In genomic region chr4:165207431-165208321, GRCh38 we compare ENCODE assay signal across 1 cellular context.
A peak's percentile ranks its signal among the peaks of the same experiment; 100 is the strongest.
TF ChIP-seq lines count a peak whose summit lies in the region.

A gene with protein sequence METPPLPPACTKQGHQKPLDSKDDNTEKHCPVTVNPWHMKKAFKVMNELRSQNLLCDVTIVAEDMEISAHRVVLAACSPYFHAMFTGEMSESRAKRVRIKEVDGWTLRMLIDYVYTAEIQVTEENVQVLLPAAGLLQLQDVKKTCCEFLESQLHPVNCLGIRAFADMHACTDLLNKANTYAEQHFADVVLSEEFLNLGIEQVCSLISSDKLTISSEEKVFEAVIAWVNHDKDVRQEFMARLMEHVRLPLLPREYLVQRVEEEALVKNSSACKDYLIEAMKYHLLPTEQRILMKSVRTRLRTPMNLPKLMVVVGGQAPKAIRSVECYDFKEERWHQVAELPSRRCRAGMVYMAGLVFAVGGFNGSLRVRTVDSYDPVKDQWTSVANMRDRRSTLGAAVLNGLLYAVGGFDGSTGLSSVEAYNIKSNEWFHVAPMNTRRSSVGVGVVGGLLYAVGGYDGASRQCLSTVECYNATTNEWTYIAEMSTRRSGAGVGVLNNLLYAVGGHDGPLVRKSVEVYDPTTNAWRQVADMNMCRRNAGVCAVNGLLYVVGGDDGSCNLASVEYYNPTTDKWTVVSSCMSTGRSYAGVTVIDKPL (plus strand): TSS chr4:165207561. CDS start chr4:165207877, 316 bp downstream.

TF ChIP-seq in HepG2, 621 proteins besides CTCF, POLR2A, EP300 and RAD21 (continued from another document):
- TF ChIP-seq, protein P1, sequence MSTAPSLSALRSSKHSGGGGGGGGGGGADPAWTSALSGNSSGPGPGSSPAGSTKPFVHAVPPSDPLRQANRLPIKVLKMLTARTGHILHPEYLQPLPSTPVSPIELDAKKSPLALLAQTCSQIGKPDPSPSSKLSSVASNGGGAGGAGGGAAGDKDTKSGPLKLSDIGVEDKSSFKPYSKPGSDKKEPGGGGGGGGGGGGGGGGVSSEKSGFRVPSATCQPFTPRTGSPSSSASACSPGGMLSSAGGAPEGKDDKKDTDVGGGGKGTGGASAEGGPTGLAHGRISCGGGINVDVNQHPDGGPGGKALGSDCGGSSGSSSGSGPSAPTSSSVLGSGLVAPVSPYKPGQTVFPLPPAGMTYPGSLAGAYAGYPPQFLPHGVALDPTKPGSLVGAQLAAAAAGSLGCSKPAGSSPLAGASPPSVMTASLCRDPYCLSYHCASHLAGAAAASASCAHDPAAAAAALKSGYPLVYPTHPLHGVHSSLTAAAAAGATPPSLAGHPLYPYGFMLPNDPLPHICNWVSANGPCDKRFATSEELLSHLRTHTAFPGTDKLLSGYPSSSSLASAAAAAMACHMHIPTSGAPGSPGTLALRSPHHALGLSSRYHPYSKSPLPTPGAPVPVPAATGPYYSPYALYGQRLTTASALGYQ (CRISPR knock-in tag; IDR thresholded peaks at IDR 0.05), result no peak
- TF ChIP-seq ZNF331 (CRISPR knock-in tag; IDR thresholded peaks at IDR 0.05) (0 out of 2 replicates have a peak, but pooled peaks have one; percentile 12), ZSCAN20 (CRISPR knock-in tag; IDR thresholded peaks at IDR 0.05; ENCODE audit: borderline replicate concordance) (0 out of 2 replicates have a peak, but pooled peaks have one; percentile 40), TGIF2 (CRISPR knock-in tag; IDR thresholded peaks at IDR 0.05) (0 out of 2 replicates have a peak, but pooled peaks have one; percentile 18), FOSL2 (CRISPR knock-in tag; IDR thresholded peaks at IDR 0.05) (no peak), KLF15 (CRISPR knock-in tag; IDR thresholded peaks at IDR 0.05; ENCODE audit: borderline replicate concordance) (no peak)
- TF ChIP-seq, protein P2, sequence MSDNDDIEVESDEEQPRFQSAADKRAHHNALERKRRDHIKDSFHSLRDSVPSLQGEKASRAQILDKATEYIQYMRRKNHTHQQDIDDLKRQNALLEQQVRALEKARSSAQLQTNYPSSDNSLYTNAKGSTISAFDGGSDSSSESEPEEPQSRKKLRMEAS (IDR thresholded peaks at IDR 0.05), result peak; percentile 50; the same call in 1 of the 2 replicates
- TF ChIP-seq, protein P3, sequence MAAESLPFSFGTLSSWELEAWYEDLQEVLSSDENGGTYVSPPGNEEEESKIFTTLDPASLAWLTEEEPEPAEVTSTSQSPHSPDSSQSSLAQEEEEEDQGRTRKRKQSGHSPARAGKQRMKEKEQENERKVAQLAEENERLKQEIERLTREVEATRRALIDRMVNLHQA (CRISPR knock-in tag; IDR thresholded peaks at IDR 0.05), result no peak
- TF ChIP-seq, protein P4, sequence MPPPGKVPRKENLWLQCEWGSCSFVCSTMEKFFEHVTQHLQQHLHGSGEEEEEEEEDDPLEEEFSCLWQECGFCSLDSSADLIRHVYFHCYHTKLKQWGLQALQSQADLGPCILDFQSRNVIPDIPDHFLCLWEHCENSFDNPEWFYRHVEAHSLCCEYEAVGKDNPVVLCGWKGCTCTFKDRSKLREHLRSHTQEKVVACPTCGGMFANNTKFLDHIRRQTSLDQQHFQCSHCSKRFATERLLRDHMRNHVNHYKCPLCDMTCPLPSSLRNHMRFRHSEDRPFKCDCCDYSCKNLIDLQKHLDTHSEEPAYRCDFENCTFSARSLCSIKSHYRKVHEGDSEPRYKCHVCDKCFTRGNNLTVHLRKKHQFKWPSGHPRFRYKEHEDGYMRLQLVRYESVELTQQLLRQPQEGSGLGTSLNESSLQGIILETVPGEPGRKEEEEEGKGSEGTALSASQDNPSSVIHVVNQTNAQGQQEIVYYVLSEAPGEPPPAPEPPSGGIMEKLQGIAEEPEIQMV (CRISPR knock-in tag; IDR thresholded peaks at IDR 0.05; ENCODE audit: low read depth), result peak; percentile 26; the same call in 1 of the 2 replicates
